Comparison of ENCODE assay signal across 1 cellular context in the genomic region with DNA sequence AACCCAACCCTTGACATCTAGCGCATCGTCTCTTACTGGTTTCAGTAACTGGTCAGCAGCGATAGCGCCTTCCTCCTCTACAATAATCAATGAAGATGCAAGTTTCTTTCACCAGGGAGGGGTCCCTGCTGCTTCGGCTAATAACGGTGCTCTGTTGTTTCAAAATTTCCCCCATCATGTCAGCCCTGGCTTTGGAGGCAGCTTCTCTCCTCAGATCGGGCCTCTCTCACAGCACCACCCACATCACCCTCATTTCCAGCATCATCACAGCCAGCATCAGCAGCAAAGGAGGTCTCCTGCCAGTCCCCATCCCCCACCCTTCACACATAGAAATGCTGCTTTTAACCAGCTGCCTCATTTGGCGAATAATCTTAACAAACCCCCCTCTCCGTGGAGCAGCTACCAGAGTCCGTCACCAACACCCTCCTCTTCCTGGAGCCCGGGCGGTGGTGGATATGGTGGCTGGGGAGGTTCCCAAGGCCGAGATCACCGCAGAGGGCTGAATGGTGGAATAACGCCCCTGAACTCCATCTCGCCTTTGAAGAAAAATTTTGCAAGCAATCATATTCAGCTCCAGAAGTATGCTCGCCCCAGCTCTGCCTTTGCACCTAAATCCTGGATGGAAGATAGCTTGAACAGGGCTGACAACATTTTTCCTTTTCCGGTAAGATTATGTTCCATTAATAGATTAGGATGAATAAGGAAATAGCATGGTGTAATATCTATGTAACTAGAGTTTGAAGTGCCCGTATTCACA.
A peak's percentile ranks its signal among the peaks of the same experiment; 100 is the strongest.
TF ChIP-seq lines count a peak whose summit lies in the region.

No MANE protein-coding gene starts in this region.

TF ChIP-seq in SK-N-SH, 30 proteins besides CTCF, POLR2A, EP300 and RAD21 (continued from another document):
- TF ChIP-seq MEF2A (IDR thresholded peaks at IDR 0.05; ENCODE audit: borderline replicate concordance, low read depth) (no peak), RXRA (IDR thresholded peaks at IDR 0.05; ENCODE audit: borderline replicate concordance, low read depth) (no peak), SIN3A (IDR thresholded peaks at IDR 0.05; ENCODE audit: borderline replicate concordance, low read depth, low read length) (no peak), TEAD4 (IDR thresholded peaks at IDR 0.05; ENCODE audit: borderline replicate concordance, insufficient read depth) (no peak), TCF12 (IDR thresholded peaks at IDR 0.05) (no peak), NRF1 (IDR thresholded peaks at IDR 0.05; ENCODE audit: low read depth, low read length) (no peak), TAF1 (IDR thresholded peaks at IDR 0.05; ENCODE audit: borderline replicate concordance, low read depth, low read length) (no peak), SMC3 (IDR thresholded peaks at IDR 0.05; ENCODE audit: low read depth, low read length) (no peak), FOSL2 (IDR thresholded peaks at IDR 0.05; ENCODE audit: borderline replicate concordance, low read depth) (no peak), FOXM1 (IDR thresholded peaks at IDR 0.05; ENCODE audit: low read depth) (no peak), USF1 (IDR thresholded peaks at IDR 0.05; ENCODE audit: borderline replicate concordance, low read depth) (no peak), ELF1 (IDR thresholded peaks at IDR 0.05) (no peak), MXI1 (IDR thresholded peaks at IDR 0.05; ENCODE audit: low read depth, low read length) (0 out of 2 replicates have a peak, but pooled peaks have one; percentile 8), NFIC (IDR thresholded peaks at IDR 0.05; ENCODE audit: borderline replicate concordance) (no peak), EZH2phosphoT487 (IDR thresholded peaks at IDR 0.05; ENCODE audit: borderline replicate concordance, low read depth) (no peak), FOXJ3 (CRISPR knock-in tag; IDR thresholded peaks at IDR 0.05) (no peak), PBX3 (IDR thresholded peaks at IDR 0.05) (no peak), GABPA (IDR thresholded peaks at IDR 0.05; ENCODE audit: low read depth) (0 out of 2 replicates have a peak, but pooled peaks have one; percentile 10)
- TF ChIP-seq, protein P1, sequence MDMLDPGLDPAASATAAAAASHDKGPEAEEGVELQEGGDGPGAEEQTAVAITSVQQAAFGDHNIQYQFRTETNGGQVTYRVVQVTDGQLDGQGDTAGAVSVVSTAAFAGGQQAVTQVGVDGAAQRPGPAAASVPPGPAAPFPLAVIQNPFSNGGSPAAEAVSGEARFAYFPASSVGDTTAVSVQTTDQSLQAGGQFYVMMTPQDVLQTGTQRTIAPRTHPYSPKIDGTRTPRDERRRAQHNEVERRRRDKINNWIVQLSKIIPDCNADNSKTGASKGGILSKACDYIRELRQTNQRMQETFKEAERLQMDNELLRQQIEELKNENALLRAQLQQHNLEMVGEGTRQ (IDR thresholded peaks at IDR 0.05; ENCODE audit: borderline replicate concordance, low read depth, low read length): no peak
- TF ChIP-seq, protein P2, sequence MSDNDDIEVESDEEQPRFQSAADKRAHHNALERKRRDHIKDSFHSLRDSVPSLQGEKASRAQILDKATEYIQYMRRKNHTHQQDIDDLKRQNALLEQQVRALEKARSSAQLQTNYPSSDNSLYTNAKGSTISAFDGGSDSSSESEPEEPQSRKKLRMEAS (IDR thresholded peaks at IDR 0.05; ENCODE audit: low read depth): no peak
